In the genomic region with DNA sequence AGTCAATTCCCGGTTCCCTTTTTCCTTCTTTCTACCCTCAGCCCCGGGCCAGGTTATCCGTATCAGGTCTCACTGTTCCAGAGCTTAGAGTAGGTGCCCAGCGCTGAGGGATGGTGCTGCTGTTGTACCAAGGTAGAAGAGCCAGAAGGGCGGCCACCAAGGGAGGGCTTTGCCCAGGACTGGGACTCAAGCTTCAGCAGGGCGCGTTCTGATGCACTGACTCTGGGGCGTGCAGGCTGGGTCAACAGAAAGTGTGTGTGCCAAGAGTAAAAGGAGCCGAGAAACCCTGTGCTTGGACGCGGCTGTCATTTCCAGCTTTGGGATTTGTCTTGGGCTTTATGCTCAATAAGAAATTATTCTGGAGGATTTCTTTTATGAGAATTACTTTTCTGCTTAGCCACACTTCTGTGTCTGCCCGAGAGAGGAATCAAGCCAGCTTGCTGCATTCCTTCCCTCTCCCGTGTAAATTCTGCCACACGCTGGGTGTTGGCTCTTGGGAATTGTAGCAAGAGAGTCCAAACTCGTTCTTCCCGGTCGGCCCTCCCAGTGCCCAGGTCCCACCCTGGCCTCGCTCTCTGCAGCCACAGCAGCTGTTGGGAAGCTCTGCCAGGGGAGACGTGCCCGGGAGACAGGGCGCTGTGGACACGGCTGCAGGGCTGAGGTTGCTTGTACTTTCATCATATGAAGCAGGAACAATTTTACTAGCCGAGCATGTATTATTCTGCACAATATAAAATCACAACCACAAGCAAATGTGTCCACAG, we compare ENCODE assay signal across 13 cellular contexts.
A peak's percentile ranks its signal among the peaks of the same experiment; 100 is the strongest.
DNase-seq lines count a peak whose midpoint lies in the region; ATAC-seq, FAIRE-seq and TF ChIP-seq lines count a peak whose summit lies in the region.
"Had no signal": no experiment of that assay in that cellular context is flagged by ENCODE, and none has a peak within 500 bp of the region (broad histone marks: within the 10 kb centered on the region; RNA-seq: fewer than 3 reads in every experiment).

No MANE protein-coding gene starts in this region.

- peaks cover 6% of the 10 kb centered on the region for H3K36me3 Mint-ChIP-seq in activated naive CD4-positive, alpha-beta T cell treated with anti-CD3 and anti-CD28 coated beads for 36 hours (ENCODE audit: low read depth)

- H3K9me3 ChIP-seq in mucosa of rectum (ENCODE audit: control insufficient read depth in 2 of 2, low read length in 2 of 2) (no peaks in the 10 kb centered on the region), WERI-Rb-1 (ENCODE audit: severe bottlenecking) (no peaks in the 10 kb centered on the region)
- H3K9me3 ChIP-seq: A549 had no signal

- peaks cover 5 to 7% of the 10 kb centered on the region in 2 donors for H3K4me1 ChIP-seq in mucosa of rectum (ENCODE audit: control insufficient read depth in 2 of 2, insufficient read depth in 2 of 2, low read length in 2 of 2)

- no peaks in the 10 kb centered on the region for H3K4me1 Mint-ChIP-seq in activated naive CD4-positive, alpha-beta T cell treated with anti-CD3 and anti-CD28 coated beads for 36 hours (ENCODE audit: low read depth)
- H3K4me1 Mint-ChIP-seq: activated B cell treated with CpG ODN at 0.5 μM for 24 hours had no signal

- no peak overlapping the region for H3K27ac Mint-ChIP-seq in activated naive CD4-positive, alpha-beta T cell treated with anti-CD3 and anti-CD28 coated beads for 36 hours
- H3K27ac Mint-ChIP-seq: activated B cell treated with CpG ODN at 0.5 μM for 24 hours had no signal

- TF ChIP-seq CTCF in WERI-Rb-1 (IDR thresholded peaks at IDR 0.05; ENCODE audit: low read depth, low read length), result no peak

- intact Hi-C loops in Right ventricle myocardium inferior (cut with DNase I), result no loop called here
- intact Hi-C loops in cardiac septum (cut with DNase I), result no loop called here
- intact Hi-C loops in activated naive CD4-positive, alpha-beta T cell treated with anti-CD3 and anti-CD28 coated beads for 36 hours (cut with micrococcal nuclease), result no loop called here

- H3K4me3 Mint-ChIP-seq in activated naive CD4-positive, alpha-beta T cell treated with anti-CD3 and anti-CD28 coated beads for 36 hours, result no peak overlapping the region
- H3K4me3 Mint-ChIP-seq: activated B cell treated with CpG ODN at 0.5 μM for 24 hours had no signal

- CTCF ChIA-PET in activated naive CD4-positive, alpha-beta T cell treated with anti-CD3 and anti-CD28 coated beads for 36 hours (lab: Charles Lee), result no interaction called here

- FAIRE-seq in urothelium cell line (lab: Jason Lieb, UNC), result peak; percentile 55
- FAIRE-seq: A549 had no signal

- ATAC-seq in Right ventricle myocardium inferior, result peak; percentile 34
- ATAC-seq in GM21360 (IDR thresholded peaks at IDR 0.05; ENCODE audit: unreplicated experiment), result no peak
- ATAC-seq: A549 had no signal

- peak overlapping the region; percentile 49 for H3K27ac ChIP-seq in epithelial cell of prostate
- peak overlapping the region; percentile 30 to 43 for H3K27ac ChIP-seq in mucosa of rectum (ENCODE audit: low read depth in 2 of 2, low read length in 2 of 2)
- H3K27ac ChIP-seq in WERI-Rb-1, result no peak overlapping the region
- H3K27ac ChIP-seq: A549, PC-9 had no signal

- peak overlapping the region; percentile 32 to 52 for H3K4me3 ChIP-seq in mucosa of rectum (ENCODE audit: low read length in 2 of 2)
- no peak overlapping the region for H3K4me3 ChIP-seq in WERI-Rb-1 (ENCODE audit: low read depth, low read length)
- H3K4me3 ChIP-seq: A549, PC-9 had no signal

- H3K36me3 ChIP-seq in mucosa of rectum (ENCODE audit: control insufficient read depth in 2 of 2, insufficient read depth in 2 of 2, low read length in 2 of 2) (peaks cover 0 to 6% of the 10 kb centered on the region in 2 donors), WERI-Rb-1 (peaks cover under 1% of the 10 kb centered on the region; the same call in 1 of the 2 replicates)

- H3K9ac ChIP-seq in mucosa of rectum (ENCODE audit: low read depth in 1 of 2, low read length in 2 of 2), result peak overlapping the region; percentile 6 to 14

- peaks cover 2% of the 10 kb centered on the region for H3K27me3 Mint-ChIP-seq in activated naive CD4-positive, alpha-beta T cell treated with anti-CD3 and anti-CD28 coated beads for 36 hours (ENCODE audit: low read depth)
- H3K27me3 Mint-ChIP-seq: activated B cell treated with CpG ODN at 0.5 μM for 24 hours had no signal

- H3K9me3 Mint-ChIP-seq in activated naive CD4-positive, alpha-beta T cell treated with anti-CD3 and anti-CD28 coated beads for 36 hours, result no peaks in the 10 kb centered on the region
- H3K9me3 Mint-ChIP-seq: activated B cell treated with CpG ODN at 0.5 μM for 24 hours had no signal

- DNase-seq in Right ventricle myocardium inferior (ENCODE audit: missing footprints), result peak; percentile 75
- DNase-seq in cardiac septum (ENCODE audit: low spot score), result no peak
- no peak for DNase-seq in epithelial cell of prostate (ENCODE audit: low read depth, low spot score)
- DNase-seq in urothelium cell line (ENCODE audit: low spot score), result no peak
- DNase-seq in WERI-Rb-1, result no peak
- DNase-seq in activated naive CD4-positive, alpha-beta T cell treated with anti-CD3 and anti-CD28 coated beads for 36 hours, result no peak
- DNase-seq: activated B cell treated with CpG ODN at 0.5 μM for 24 hours; effector memory CD4-positive, alpha-beta T cell; NCI-H187 treated with DMSO at 0.1 percent for 48 hours had no signal

- H3K27me3 ChIP-seq in mucosa of rectum (ENCODE audit: control insufficient read depth in 2 of 2, insufficient read depth in 2 of 2, low read length in 2 of 2) (no peaks in the 10 kb centered on the region), WERI-Rb-1 (ENCODE audit: insufficient read depth, low read depth, severe bottlenecking) (no peaks in the 10 kb centered on the region)
